ENCODE assay signal across 2 cellular contexts in the genomic region with DNA sequence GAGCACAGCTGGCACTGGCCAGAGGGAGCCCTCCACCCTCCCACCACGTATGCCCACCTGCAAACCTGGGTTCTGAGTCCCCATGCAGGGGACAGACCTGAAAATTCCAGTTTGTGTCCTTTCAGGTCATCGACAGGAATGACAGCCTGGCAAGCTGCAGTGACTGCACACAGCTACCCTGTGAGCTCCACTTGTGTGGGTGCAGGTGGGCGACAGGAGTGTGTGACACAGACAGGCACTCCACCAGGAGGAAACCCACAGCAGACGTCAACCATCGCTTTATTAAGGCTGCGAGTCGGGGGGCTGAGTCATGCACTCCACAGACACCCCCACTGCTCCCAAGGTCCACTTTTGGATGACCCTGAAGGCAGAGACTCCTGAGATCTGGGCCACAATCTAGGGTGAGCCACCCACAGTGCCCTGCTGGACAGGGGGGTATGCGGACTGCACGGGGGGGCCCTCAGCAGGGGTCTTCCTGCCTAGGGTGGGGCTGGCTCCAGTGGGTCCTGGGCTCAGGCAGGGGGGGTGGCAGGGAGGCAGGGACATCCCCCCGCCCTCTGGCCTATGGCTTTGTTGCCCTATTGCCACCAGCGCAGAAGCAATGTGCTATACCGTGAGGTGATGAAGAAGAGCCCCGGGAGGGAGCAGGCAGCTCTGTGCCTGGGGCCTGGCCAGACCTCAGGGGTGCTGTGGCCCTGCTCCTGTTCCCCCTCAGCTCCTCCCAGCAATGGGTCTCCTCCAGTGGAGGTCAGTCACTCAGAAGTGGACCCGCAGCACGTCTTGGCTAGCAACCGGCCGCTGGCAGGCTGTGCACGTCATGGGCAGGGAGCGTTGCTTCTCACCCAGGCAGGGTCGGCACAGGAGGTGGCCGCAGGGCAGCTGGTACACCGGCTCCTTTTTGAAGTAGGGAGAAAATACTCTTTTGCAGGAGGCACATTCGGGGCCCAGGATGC.
TF ChIP-seq lines count a peak whose summit lies in the region.

No MANE protein-coding gene starts in this region.

TF ChIP-seq in HEK293, 187 proteins besides CTCF, POLR2A, EP300 and RAD21 (continued from another document and continues in another):
- TF ChIP-seq ZBTB17 (tag by site-specific recombination; IDR thresholded peaks at IDR 0.05) (no peak), ZFHX2 (tag by site-specific recombination; conservative IDR thresholded peaks at IDR 0.05) (peak; percentile 56; the same call in 1 of the 2 replicates), ZBTB49 (tag by site-specific recombination; IDR thresholded peaks at IDR 0.05; ENCODE audit: low read depth) (no peak), ZNF585B (tag by site-specific recombination; IDR thresholded peaks at IDR 0.05) (no peak), ZNF555 (tag by site-specific recombination; conservative IDR thresholded peaks at IDR 0.05) (no peak), ATF2 (tag by site-specific recombination; IDR thresholded peaks at IDR 0.05; ENCODE audit: low read depth) (no peak), ZFP69B (tag by site-specific recombination; IDR thresholded peaks at IDR 0.05) (no peak), ZNF510 (tag by site-specific recombination; IDR thresholded peaks at IDR 0.05; ENCODE audit: insufficient replicate concordance) (no peak), ZNF211 (tag by site-specific recombination; IDR thresholded peaks at IDR 0.05; ENCODE audit: low read depth) (no peak), ZNF473 (tag by site-specific recombination; IDR thresholded peaks at IDR 0.05) (no peak), GLIS2 (tag by site-specific recombination; IDR thresholded peaks at IDR 0.05) (peak; percentile 19; the same call in 1 of the 2 replicates), WT1 (tag by site-specific recombination; IDR thresholded peaks at IDR 0.05) (no peak), ZNF624 (tag by site-specific recombination; IDR thresholded peaks at IDR 0.05) (no peak), ZNF292 (tag by site-specific recombination; IDR thresholded peaks at IDR 0.05; ENCODE audit: borderline replicate concordance, low read depth) (no peak), GLIS1 (tag by site-specific recombination; IDR thresholded peaks at IDR 0.05) (peak; percentile 68), EGR2 (tag by site-specific recombination; IDR thresholded peaks at IDR 0.05; ENCODE audit: low read depth) (peak; percentile 70), ZNF596 (tag by site-specific recombination; IDR thresholded peaks at IDR 0.05) (no peak)
- TF ChIP-seq, protein P1, sequence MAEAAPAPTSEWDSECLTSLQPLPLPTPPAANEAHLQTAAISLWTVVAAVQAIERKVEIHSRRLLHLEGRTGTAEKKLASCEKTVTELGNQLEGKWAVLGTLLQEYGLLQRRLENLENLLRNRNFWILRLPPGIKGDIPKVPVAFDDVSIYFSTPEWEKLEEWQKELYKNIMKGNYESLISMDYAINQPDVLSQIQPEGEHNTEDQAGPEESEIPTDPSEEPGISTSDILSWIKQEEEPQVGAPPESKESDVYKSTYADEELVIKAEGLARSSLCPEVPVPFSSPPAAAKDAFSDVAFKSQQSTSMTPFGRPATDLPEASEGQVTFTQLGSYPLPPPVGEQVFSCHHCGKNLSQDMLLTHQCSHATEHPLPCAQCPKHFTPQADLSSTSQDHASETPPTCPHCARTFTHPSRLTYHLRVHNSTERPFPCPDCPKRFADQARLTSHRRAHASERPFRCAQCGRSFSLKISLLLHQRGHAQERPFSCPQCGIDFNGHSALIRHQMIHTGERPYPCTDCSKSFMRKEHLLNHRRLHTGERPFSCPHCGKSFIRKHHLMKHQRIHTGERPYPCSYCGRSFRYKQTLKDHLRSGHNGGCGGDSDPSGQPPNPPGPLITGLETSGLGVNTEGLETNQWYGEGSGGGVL (tag by site-specific recombination; IDR thresholded peaks at IDR 0.05): no peak
- TF ChIP-seq, protein P2, sequence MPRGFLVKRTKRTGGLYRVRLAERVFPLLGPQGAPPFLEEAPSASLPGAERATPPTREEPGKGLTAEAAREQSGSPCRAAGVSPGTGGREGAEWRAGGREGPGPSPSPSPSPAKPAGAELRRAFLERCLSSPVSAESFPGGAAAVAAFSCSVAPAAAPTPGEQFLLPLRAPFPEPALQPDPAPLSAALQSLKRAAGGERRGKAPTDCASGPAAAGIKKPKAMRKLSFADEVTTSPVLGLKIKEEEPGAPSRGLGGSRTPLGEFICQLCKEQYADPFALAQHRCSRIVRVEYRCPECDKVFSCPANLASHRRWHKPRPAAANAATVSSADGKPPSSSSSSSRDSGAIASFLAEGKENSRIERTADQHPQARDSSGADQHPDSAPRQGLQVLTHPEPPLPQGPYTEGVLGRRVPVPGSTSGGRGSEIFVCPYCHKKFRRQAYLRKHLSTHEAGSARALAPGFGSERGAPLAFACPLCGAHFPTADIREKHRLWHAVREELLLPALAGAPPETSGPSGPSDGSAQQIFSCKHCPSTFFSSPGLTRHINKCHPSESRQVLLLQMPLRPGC (tag by site-specific recombination; IDR thresholded peaks at IDR 0.05): no peak
- TF ChIP-seq, protein P3, sequence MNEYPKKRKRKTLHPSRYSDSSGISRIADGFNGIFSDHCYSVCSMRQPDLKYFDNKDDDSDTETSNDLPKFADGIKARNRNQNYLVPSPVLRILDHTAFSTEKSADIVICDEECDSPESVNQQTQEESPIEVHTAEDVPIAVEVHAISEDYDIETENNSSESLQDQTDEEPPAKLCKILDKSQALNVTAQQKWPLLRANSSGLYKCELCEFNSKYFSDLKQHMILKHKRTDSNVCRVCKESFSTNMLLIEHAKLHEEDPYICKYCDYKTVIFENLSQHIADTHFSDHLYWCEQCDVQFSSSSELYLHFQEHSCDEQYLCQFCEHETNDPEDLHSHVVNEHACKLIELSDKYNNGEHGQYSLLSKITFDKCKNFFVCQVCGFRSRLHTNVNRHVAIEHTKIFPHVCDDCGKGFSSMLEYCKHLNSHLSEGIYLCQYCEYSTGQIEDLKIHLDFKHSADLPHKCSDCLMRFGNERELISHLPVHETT (tag by site-specific recombination; IDR thresholded peaks at IDR 0.05): no peak

TF ChIP-seq in GM23338, 12 proteins besides CTCF, POLR2A, EP300 and RAD21 (continued from another document):
- TF ChIP-seq ZNF331 (CRISPR knock-in tag; IDR thresholded peaks at IDR 0.05; ENCODE audit: low read depth) (no peak), ZNF114 (CRISPR knock-in tag; IDR thresholded peaks at IDR 0.05) (no peak), CREB1 (CRISPR knock-in tag; IDR thresholded peaks at IDR 0.05; ENCODE audit: low read depth) (no peak), EZH2 (IDR thresholded peaks at IDR 0.05; ENCODE audit: low read depth, unreplicated experiment) (no peak), REST (IDR thresholded peaks at IDR 0.05; ENCODE audit: unreplicated experiment) (no peak), ETS1 (IDR thresholded peaks at IDR 0.05) (no peak), NANOG (IDR thresholded peaks at IDR 0.05; ENCODE audit: borderline replicate concordance) (no peak), EZH2phosphoT487 (IDR thresholded peaks at IDR 0.05; ENCODE audit: unreplicated experiment) (no peak)
- TF ChIP-seq, protein P4, sequence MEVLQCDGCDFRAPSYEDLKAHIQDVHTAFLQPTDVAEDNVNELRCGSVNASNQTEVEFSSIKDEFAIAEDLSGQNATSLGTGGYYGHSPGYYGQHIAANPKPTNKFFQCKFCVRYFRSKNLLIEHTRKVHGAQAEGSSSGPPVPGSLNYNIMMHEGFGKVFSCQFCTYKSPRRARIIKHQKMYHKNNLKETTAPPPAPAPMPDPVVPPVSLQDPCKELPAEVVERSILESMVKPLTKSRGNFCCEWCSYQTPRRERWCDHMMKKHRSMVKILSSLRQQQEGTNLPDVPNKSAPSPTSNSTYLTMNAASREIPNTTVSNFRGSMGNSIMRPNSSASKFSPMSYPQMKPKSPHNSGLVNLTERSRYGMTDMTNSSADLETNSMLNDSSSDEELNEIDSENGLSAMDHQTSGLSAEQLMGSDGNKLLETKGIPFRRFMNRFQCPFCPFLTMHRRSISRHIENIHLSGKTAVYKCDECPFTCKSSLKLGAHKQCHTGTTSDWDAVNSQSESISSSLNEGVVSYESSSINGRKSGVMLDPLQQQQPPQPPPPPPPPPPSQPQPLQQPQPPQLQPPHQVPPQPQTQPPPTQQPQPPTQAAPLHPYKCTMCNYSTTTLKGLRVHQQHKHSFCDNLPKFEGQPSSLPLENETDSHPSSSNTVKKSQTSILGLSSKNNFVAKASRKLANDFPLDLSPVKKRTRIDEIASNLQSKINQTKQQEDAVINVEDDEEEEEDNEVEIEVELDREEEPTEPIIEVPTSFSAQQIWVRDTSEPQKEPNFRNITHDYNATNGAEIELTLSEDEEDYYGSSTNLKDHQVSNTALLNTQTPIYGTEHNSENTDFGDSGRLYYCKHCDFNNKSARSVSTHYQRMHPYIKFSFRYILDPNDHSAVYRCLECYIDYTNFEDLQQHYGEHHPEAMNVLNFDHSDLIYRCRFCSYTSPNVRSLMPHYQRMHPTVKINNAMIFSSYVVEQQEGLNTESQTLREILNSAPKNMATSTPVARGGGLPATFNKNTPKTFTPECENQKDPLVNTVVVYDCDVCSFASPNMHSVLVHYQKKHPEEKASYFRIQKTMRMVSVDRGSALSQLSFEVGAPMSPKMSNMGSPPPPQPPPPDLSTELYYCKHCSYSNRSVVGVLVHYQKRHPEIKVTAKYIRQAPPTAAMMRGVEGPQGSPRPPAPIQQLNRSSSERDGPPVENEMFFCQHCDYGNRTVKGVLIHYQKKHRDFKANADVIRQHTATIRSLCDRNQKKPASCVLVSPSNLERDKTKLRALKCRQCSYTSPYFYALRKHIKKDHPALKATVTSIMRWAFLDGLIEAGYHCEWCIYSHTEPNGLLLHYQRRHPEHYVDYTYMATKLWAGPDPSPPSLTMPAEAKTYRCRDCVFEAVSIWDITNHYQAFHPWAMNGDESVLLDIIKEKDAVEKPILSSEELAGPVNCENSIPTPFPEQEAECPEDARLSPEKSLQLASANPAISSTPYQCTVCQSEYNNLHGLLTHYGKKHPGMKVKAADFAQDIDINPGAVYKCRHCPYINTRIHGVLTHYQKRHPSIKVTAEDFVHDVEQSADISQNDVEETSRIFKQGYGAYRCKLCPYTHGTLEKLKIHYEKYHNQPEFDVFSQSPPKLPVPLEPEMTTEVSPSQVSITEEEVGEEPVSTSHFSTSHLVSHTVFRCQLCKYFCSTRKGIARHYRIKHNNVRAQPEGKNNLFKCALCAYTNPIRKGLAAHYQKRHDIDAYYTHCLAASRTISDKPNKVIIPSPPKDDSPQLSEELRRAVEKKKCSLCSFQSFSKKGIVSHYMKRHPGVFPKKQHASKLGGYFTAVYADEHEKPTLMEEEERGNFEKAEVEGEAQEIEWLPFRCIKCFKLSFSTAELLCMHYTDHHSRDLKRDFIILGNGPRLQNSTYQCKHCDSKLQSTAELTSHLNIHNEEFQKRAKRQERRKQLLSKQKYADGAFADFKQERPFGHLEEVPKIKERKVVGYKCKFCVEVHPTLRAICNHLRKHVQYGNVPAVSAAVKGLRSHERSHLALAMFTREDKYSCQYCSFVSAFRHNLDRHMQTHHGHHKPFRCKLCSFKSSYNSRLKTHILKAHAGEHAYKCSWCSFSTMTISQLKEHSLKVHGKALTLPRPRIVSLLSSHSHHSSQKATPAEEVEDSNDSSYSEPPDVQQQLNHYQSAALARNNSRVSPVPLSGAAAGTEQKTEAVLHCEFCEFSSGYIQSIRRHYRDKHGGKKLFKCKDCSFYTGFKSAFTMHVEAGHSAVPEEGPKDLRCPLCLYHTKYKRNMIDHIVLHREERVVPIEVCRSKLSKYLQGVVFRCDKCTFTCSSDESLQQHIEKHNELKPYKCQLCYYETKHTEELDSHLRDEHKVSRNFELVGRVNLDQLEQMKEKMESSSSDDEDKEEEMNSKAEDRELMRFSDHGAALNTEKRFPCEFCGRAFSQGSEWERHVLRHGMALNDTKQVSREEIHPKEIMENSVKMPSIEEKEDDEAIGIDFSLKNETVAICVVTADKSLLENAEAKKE (CRISPR knock-in tag; IDR thresholded peaks at IDR 0.05): no peak
TF ChIP-seq in GM23338: peak in this region for 0.
